ENCODE assay signal across 30 cellular contexts in genomic region chr10:117273980-117274379, GRCh38. TPM values are rescaled to one million over a fixed set of nuclear protein-coding genes. Genes with fewer than 3 reads are reported as not detected.
DNase-seq lines count a peak whose midpoint lies in the region; ATAC-seq, FAIRE-seq and TF ChIP-seq lines count a peak whose summit lies in the region.
"Had no signal": no experiment of that assay in that cellular context is flagged by ENCODE, and none has a peak within 500 bp of the region (broad histone marks: within the 10 kb centered on the region; RNA-seq: fewer than 3 reads in every experiment).

No MANE protein-coding gene starts in this region.

- no peak overlapping the region for H3K4me2 ChIP-seq in H1 (ENCODE audit: insufficient read depth in 1 of 2, low read depth in 2 of 2, low read length in 2 of 2)
- H3K4me2 ChIP-seq: BLaER1 had no signal

- no peak for FAIRE-seq in H1 (lab: Jason Lieb, UNC)
- FAIRE-seq: A204.1, GM12878, GM12892, GM18507 had no signal

- TF ChIP-seq EP300 in Ishikawa (IDR thresholded peaks at IDR 0.05; ENCODE audit: borderline replicate concordance) (no peak), H1 (IDR thresholded peaks at IDR 0.05; ENCODE audit: borderline replicate concordance in 1 of 2, low read depth in 2 of 2, low read length in 2 of 2) (no peak)

- no peak overlapping the region for H2BK20ac ChIP-seq in H1 (ENCODE audit: low read length)

- H2BK120ac ChIP-seq in H1 (replicated peaks; ENCODE audit: low read depth, low read length), result no peak overlapping the region

- no peak overlapping the region for H3K18ac ChIP-seq in H1 (ENCODE audit: extremely low read depth, low read length)

- H3K27me3 ChIP-seq in H1 (replicated peaks in 1 of 4; ENCODE audit: control insufficient read depth in 3 of 4, extremely low read depth in 1 of 4, insufficient read depth in 3 of 4, low read length in 3 of 4), result no peaks in the 10 kb centered on the region
- no peaks in the 10 kb centered on the region for H3K27me3 ChIP-seq in upper lobe of right lung
- H3K27me3 ChIP-seq: BE2C, BLaER1 had no signal

- no peak overlapping the region for H4K5ac ChIP-seq in H1 (ENCODE audit: insufficient read length, low read depth, low read length)

- no peak overlapping the region for H3K56ac ChIP-seq in H1 (replicated peaks; ENCODE audit: insufficient read length, low read depth, low read length)

- H3K9ac ChIP-seq in H1 (replicated peaks in 1 of 4; ENCODE audit: extremely low read depth in 1 of 4, low read depth in 3 of 4, low read length in 3 of 4), result no peak overlapping the region
- H3K9ac ChIP-seq: BLaER1 had no signal

- no peak overlapping the region for H4K8ac ChIP-seq in H1 (ENCODE audit: extremely low read depth, insufficient read depth, low read length)

- H2AFZ ChIP-seq in H1 (ENCODE audit: low read length), result no peak overlapping the region

- H3K23ac ChIP-seq in H1 (ENCODE audit: insufficient read length), result no peak overlapping the region

- TF ChIP-seq RAD21 in Ishikawa (IDR thresholded peaks at IDR 0.05; ENCODE audit: low read depth) (no peak), H1 (IDR thresholded peaks at IDR 0.05 in 1 of 2, conservative IDR thresholded peaks at IDR 0.05 in 1 of 2; ENCODE audit: low read depth in 2 of 2, low read length in 2 of 2) (no peak)

- peak; percentile 26 for ATAC-seq in left lobe of liver
- ATAC-seq in upper lobe of right lung, result peak; percentile 46
- no peak for ATAC-seq in HG03159 (IDR thresholded peaks at IDR 0.05; ENCODE audit: unreplicated experiment)
- no peak for ATAC-seq in left cardiac atrium
- no peak for ATAC-seq in HG02973 (IDR thresholded peaks at IDR 0.05; ENCODE audit: unreplicated experiment)
- ATAC-seq: GM12878 had no signal

- CTCF ChIA-PET in H1 (lab: Charles Lee; ENCODE audit: partially characterized antibody), result interaction anchor here (0.6 to 0.7 kb wide), 2 partner anchors 58 to 814 kb away, joined by 3 read pairs; no protein-coding TSS in a partner anchor

- no peaks in the 10 kb centered on the region for H3K79me2 ChIP-seq in H1 (ENCODE audit: control insufficient read depth in 1 of 2, insufficient read depth in 2 of 2, low read length in 2 of 2)

- TF ChIP-seq POLR2A in H1 (IDR thresholded peaks at IDR 0.05; ENCODE audit: control extremely low read depth in 1 of 2, low read depth in 2 of 2, low read length in 2 of 2), result no peak

- no peak overlapping the region for H3K27ac ChIP-seq in H1 (ENCODE audit: low read depth, low read length)
- no peak overlapping the region for H3K27ac ChIP-seq in upper lobe of right lung
- H3K27ac ChIP-seq: BLaER1 had no signal

- H2BK15ac ChIP-seq in H1 (ENCODE audit: low read length), result no peak overlapping the region

- no peaks in the 10 kb centered on the region for H3K79me1 ChIP-seq in H1 (ENCODE audit: low read depth, low read length)

- no peak overlapping the region for H2BK12ac ChIP-seq in H1 (ENCODE audit: low read depth, low read length)

- no peak overlapping the region for H4K91ac ChIP-seq in H1 (replicated peaks; ENCODE audit: insufficient read length, low read length)

- TF ChIP-seq CTCF in H1 (IDR thresholded peaks at IDR 0.05; ENCODE audit: control extremely low read depth in 1 of 3, insufficient read depth in 1 of 3, low read depth in 1 of 3, low read length in 3 of 3) (no peak), upper lobe of right lung (IDR thresholded peaks at IDR 0.05) (no peak)

- WGBS in H1 (ENCODE audit: extremely low coverage in 1 of 2, insufficient coverage in 1 of 2, insufficient read length in 1 of 2, insufficient replicate concordance in 2 of 2, low coverage in 1 of 2, low lambda C conversion rate in 2 of 2, missing lambda C conversion rate in 1 of 2), 2 experiments, result 97% methylated on average over 3 of the region's 3 CpGs; no CpG with 5 or more reads in 1 of the 2 experiments

- no peak overlapping the region for H2BK5ac ChIP-seq in H1 (ENCODE audit: low read depth, low read length)

- no peak for DNase-seq in H1 (ENCODE audit: low read depth in 1 of 2, low spot score in 2 of 2)
- DNase-seq in left lobe of liver (ENCODE audit: low spot score), result no peak
- no peak for DNase-seq in upper lobe of right lung
- DNase-seq in left cardiac atrium, result no peak
- DNase-seq in dedifferentiated amniotic fluid mesenchymal stem cell (ENCODE audit: extremely low spot score), result no peak
- DNase-seq: 8988T; ACHN; BE2C; C1 segment of cervical spinal cord; CD4-positive, alpha-beta memory T cell; CD4-positive, CD25-positive, alpha-beta regulatory T cell; CD8-positive, alpha-beta memory T cell; COR-L47; DMS 273 treated with DMSO at 0.1 percent for 48 hours; DMS153; DMS53; DMS79; DND-41; EL; GDM1 had no signal

- H3K4me1 ChIP-seq in H1 (replicated peaks in 1 of 4; ENCODE audit: control insufficient read depth in 3 of 4, insufficient read depth in 4 of 4, low read length in 3 of 4), result no peaks in the 10 kb centered on the region
- no peaks in the 10 kb centered on the region for H3K4me1 ChIP-seq in upper lobe of right lung
- H3K4me1 ChIP-seq: BLaER1 had no signal

- H2AK5ac ChIP-seq in H1 (ENCODE audit: low read depth, low read length), result no peak overlapping the region

- H3K4me3 ChIP-seq in H1 (ENCODE audit: extremely low read depth in 1 of 4, insufficient read depth in 2 of 4, low read depth in 3 of 4, low read length in 4 of 4) (no peak overlapping the region), upper lobe of right lung (no peak overlapping the region)
- H3K4me3 ChIP-seq: BLaER1, GM12878 had no signal

- H4K20me1 ChIP-seq in H1 (replicated peaks in 1 of 2; ENCODE audit: control insufficient read depth in 1 of 2, insufficient read depth in 2 of 2, low read length in 2 of 2), result peaks cover 0 to under 1% of the 10 kb centered on the region in 2 experiments
- H4K20me1 ChIP-seq: BLaER1 had no signal

- no peak overlapping the region for H3K14ac ChIP-seq in H1 (ENCODE audit: insufficient read length)

- H3K9me3 ChIP-seq in H1 (ENCODE audit: insufficient read depth in 2 of 2, low read depth in 1 of 2, low read length in 1 of 2) (no peaks in the 10 kb centered on the region), upper lobe of right lung (no peaks in the 10 kb centered on the region)
- H3K9me3 ChIP-seq: BE2C, BLaER1 had no signal

- POLR2A ChIA-PET in H1 (lab: Charles Lee; ENCODE audit: partially characterized antibody), result no interaction called here

- intact Hi-C loops in upper lobe of right lung (cut with DNase I) (no loop called here), left cardiac atrium (cut with DNase I) (no loop called here)

- H3K36me3 ChIP-seq in H1 (ENCODE audit: control insufficient read depth in 2 of 4, insufficient read depth in 4 of 4, low read length in 3 of 4) (no peaks in the 10 kb centered on the region), upper lobe of right lung (no peaks in the 10 kb centered on the region)
- H3K36me3 ChIP-seq: BE2C, BLaER1 had no signal

- no peaks in the 10 kb centered on the region for H3K23me2 ChIP-seq in H1 (ENCODE audit: low read depth, low read length)

- no peak overlapping the region for H3K4ac ChIP-seq in H1 (replicated peaks; ENCODE audit: insufficient read length, low read depth, low read length)

TF ChIP-seq in Ishikawa, 13 proteins besides CTCF, POLR2A, EP300 and RAD21:
- TF ChIP-seq ZBTB7A (IDR thresholded peaks at IDR 0.05; ENCODE audit: low read depth) (no peak), EGR1 (IDR thresholded peaks at IDR 0.05) (no peak), CEBPB (IDR thresholded peaks at IDR 0.05) (peak; percentile 29; the same call in 1 of the 2 replicates)
TF ChIP-seq in Ishikawa: peak in this region for 1.

TF ChIP-seq in H1, 55 proteins besides CTCF, POLR2A, EP300 and RAD21:
- no peak for TF ChIP-seq HDAC6 (IDR thresholded peaks at IDR 0.05; ENCODE audit: low read depth, low read length)
- no peak for TF ChIP-seq POLR2AphosphoS5 (IDR thresholded peaks at IDR 0.05; ENCODE audit: low read depth, low read length)
- peak; percentile 31; the same call in 1 of the 2 replicates for TF ChIP-seq CEBPB (IDR thresholded peaks at IDR 0.05; ENCODE audit: low read depth, low read length)
- TF ChIP-seq TEAD4 (IDR thresholded peaks at IDR 0.05; ENCODE audit: low read depth, low read length), result no peak

RNA-seq across cellular contexts. Expression of gene SLC18A2, which starts 33.1 kb away (rescaled TPM):
- total RNA-seq in H1 (2021; fragmentation: NEBNext Ultra II Directional; extraction: Animal tissue kit (Norgen Biotek cat#: 25700)), result 6.7 and 7.0 TPM in 2 replicates
- 5.2 and 6.5 TPM in 2 replicates for polyA plus RNA-seq in H1 (2011; rRNA removed)
- 5.9 TPM for polyA plus RNA-seq in H1 (2011; cell fraction: cytosol; rRNA removed)
- 11.2 TPM for polyA plus RNA-seq in H1 (2011; cell fraction: nucleus; rRNA removed)
- 4.8 to 5.6 TPM (median 5.3 TPM) in 4 replicates for polyA plus RNA-seq in H1 (2012, experiment 1 of 2)
- polyA plus RNA-seq in H1 (2012, experiment 2 of 2), result 0.92 TPM
- 8.1 TPM for polyA plus RNA-seq in H1 (2013, experiment 1 of 2)
- polyA plus RNA-seq in H1 (2013, experiment 2 of 2), result 8.1 TPM
- polyA minus RNA-seq in H1 (2011; rRNA and poly(A)+ RNA removed), result 11.4 and 15.2 TPM in 2 replicates
- polyA minus RNA-seq in H1 (2011; cell fraction: cytosol; rRNA and poly(A)+ RNA removed), result 3.7 TPM
- polyA minus RNA-seq in H1 (2011; cell fraction: nucleus; rRNA and poly(A)+ RNA removed), result 5.7 TPM
- total RNA-seq in left lobe of liver, result 0.15 TPM
- 5.2 TPM for total RNA-seq in upper lobe of right lung
- total RNA-seq in left cardiac atrium, result under 1 TPM; 0.13 to 0.47 TPM
- total RNA-seq: Daoy, G401 had no signal

Comparison
In these comparisons a context has a peak if more than half of its experiments do, and no peak if none do; other contexts are left out.
1. ATAC-seq: peak in left lobe of liver (single experiment) and upper lobe of right lung (single experiment); none in HG03159 (single experiment), left cardiac atrium (0 of 2) and HG02973 (single experiment).